ENCODE assay signal across 32 cellular contexts in the genomic region with DNA sequence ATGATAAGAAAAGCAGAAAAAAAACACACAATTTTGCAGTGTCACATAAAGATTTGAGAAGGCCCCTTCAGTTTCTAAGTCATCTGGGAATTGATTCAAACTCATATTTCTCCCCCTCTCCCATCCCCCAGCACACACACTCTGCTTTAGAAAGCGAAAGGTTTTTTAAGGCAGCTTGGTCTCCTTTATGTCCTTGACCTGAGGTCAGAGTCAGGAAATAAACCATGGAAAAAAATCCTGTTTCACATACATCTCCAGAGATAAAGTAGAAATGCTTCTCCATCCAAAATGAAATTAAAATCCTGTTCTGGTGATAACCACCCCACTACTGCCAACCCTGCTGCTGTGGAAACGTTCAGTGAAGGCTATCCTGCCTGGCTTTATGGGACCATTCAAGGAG. TPM values are rescaled to one million over a fixed set of nuclear protein-coding genes. Genes with fewer than 3 reads are reported as not detected.
"Had no signal": no experiment of that assay in that cellular context is flagged by ENCODE, and none has a peak within 500 bp of the region (broad histone marks: within the 10 kb centered on the region; RNA-seq: fewer than 3 reads in every experiment).

No MANE protein-coding gene starts in this region.

- ATAC-seq: activated CD8-positive, alpha-beta memory T cell treated with anti-CD3 and anti-CD28 coated beads, Interleukin-2, amount 10 ng/mL, durations not matched to agents 7 days and 5 days; activated naive CD8-positive, alpha-beta T cell treated with anti-CD3 and anti-CD28 coated beads, Interleukin-2, amount 50 U/mL, for 24 hours; K562; PC-3 had no signal

- H3K4me3 Mint-ChIP-seq: activated CD4-positive, alpha-beta memory T cell treated with anti-CD3 and anti-CD28 coated beads, Interleukin-2, amount 10 ng/mL, durations not matched to agents 7 days and 5 days; activated CD8-positive, alpha-beta memory T cell treated with anti-CD3 and anti-CD28 coated beads, Interleukin-2, amount 10 ng/mL, durations not matched to agents 7 days and 5 days; activated naive CD4-positive, alpha-beta T cell treated with anti-CD3 and anti-CD28 coated beads, Interleukin-2, amount 10 ng/mL, durations not matched to agents 7 days and 5 days; activated naive CD8-positive, alpha-beta T cell; activated naive CD8-positive, alpha-beta T cell treated with anti-CD3 and anti-CD28 coated beads, Interleukin-2, amount 50 U/mL, for 24 hours had no signal

- H3K27ac ChIP-seq: brain microvascular endothelial cell, WERI-Rb-1 had no signal

- H3K36me3 ChIP-seq: brain microvascular endothelial cell, Peyer's patch, WERI-Rb-1 had no signal

- H3K4me3 ChIP-seq: K562, Peyer's patch had no signal

- H3K4me1 Mint-ChIP-seq: activated CD4-positive, alpha-beta memory T cell treated with anti-CD3 and anti-CD28 coated beads, Interleukin-2, amount 10 ng/mL, durations not matched to agents 7 days and 5 days; activated CD8-positive, alpha-beta memory T cell treated with anti-CD3 and anti-CD28 coated beads, Interleukin-2, amount 10 ng/mL, durations not matched to agents 7 days and 5 days; activated naive CD4-positive, alpha-beta T cell treated with anti-CD3 and anti-CD28 coated beads, Interleukin-2, amount 10 ng/mL, durations not matched to agents 7 days and 5 days; activated naive CD8-positive, alpha-beta T cell treated with anti-CD3 and anti-CD28 coated beads, Interleukin-2, amount 50 U/mL, for 24 hours had no signal

- H3K27me3 ChIP-seq: brain microvascular endothelial cell, Peyer's patch had no signal

- H3K36me3 Mint-ChIP-seq: activated CD8-positive, alpha-beta memory T cell treated with anti-CD3 and anti-CD28 coated beads, Interleukin-2, amount 10 ng/mL, durations not matched to agents 7 days and 5 days; activated naive CD4-positive, alpha-beta T cell treated with anti-CD3 and anti-CD28 coated beads, Interleukin-2, amount 10 ng/mL, durations not matched to agents 7 days and 5 days; activated naive CD8-positive, alpha-beta T cell had no signal

- H3K27me3 Mint-ChIP-seq: activated CD4-positive, alpha-beta memory T cell treated with anti-CD3 and anti-CD28 coated beads, Interleukin-2, amount 10 ng/mL, durations not matched to agents 7 days and 5 days; activated CD8-positive, alpha-beta memory T cell treated with anti-CD3 and anti-CD28 coated beads, Interleukin-2, amount 10 ng/mL, durations not matched to agents 7 days and 5 days had no signal

- H3K27ac Mint-ChIP-seq: activated CD4-positive, alpha-beta memory T cell treated with anti-CD3 and anti-CD28 coated beads, Interleukin-2, amount 10 ng/mL, durations not matched to agents 7 days and 5 days; activated CD8-positive, alpha-beta memory T cell treated with anti-CD3 and anti-CD28 coated beads, Interleukin-2, amount 10 ng/mL, durations not matched to agents 7 days and 5 days; activated naive CD4-positive, alpha-beta T cell treated with anti-CD3 and anti-CD28 coated beads, Interleukin-2, amount 10 ng/mL, durations not matched to agents 7 days and 5 days; activated naive CD8-positive, alpha-beta T cell; activated naive CD8-positive, alpha-beta T cell treated with anti-CD3 and anti-CD28 coated beads, Interleukin-2, amount 50 U/mL, for 24 hours had no signal

- H3K9me3 ChIP-seq: Peyer's patch had no signal

- H3K4me1 ChIP-seq: Peyer's patch had no signal

- H3K9me3 Mint-ChIP-seq: activated CD4-positive, alpha-beta memory T cell treated with anti-CD3 and anti-CD28 coated beads, Interleukin-2, amount 10 ng/mL, durations not matched to agents 7 days and 5 days; activated naive CD4-positive, alpha-beta T cell treated with anti-CD3 and anti-CD28 coated beads, Interleukin-2, amount 10 ng/mL, durations not matched to agents 7 days and 5 days had no signal

- DNase-seq: activated CD4-positive, alpha-beta memory T cell treated with anti-CD3 and anti-CD28 coated beads, Interleukin-2, amount 10 ng/mL, durations not matched to agents 7 days and 5 days; activated CD4-positive, alpha-beta T cell treated with anti-CD3 and anti-CD28 coated beads for 1 hour; activated CD4-positive, alpha-beta T cell treated with anti-CD3 and anti-CD28 coated beads for 48 hours; activated CD4-positive, CD25-positive, alpha-beta regulatory T cell; activated CD8-positive, alpha-beta memory T cell treated with anti-CD3 and anti-CD28 coated beads for 24 hours; activated CD8-positive, alpha-beta memory T cell treated with anti-CD3 and anti-CD28 coated beads, Interleukin-2, amount 10 ng/mL, durations not matched to agents 7 days and 5 days; activated CD8-positive, alpha-beta memory T cell treated with anti-CD3 and anti-CD28 coated beads, Interleukin-2, amount 50 U/mL, for 48 hours; activated effector memory CD4-positive, alpha-beta T cell treated with Interleukin-2 at 50 U/mL for 16 hours; activated naive CD4-positive, alpha-beta T cell treated with anti-CD3 and anti-CD28 coated beads, Interleukin-2, amount 10 ng/mL, durations not matched to agents 7 days and 5 days; activated naive CD8-positive, alpha-beta T cell treated with anti-CD3 and anti-CD28 coated beads, Interleukin-2, amount 50 U/mL, for 24 hours; activated T-cell treated with anti-CD3 and anti-CD28 coated beads, Interleukin-2, amount 50 U/mL, for 48 hours; amniotic stem cell; aorta; brain microvascular endothelial cell; NCI-H1105 treated with DMSO at 0.1 percent for 48 hours; NCI-H1436; NCI-H1694; NCI-H1930; NCI-H2081 treated with DMSO at 0.1 percent for 48 hours; NCI-H226; NCI-H524 treated with DMSO at 0.1 percent for 48 hours; PC-3; Peyer's patch; Right ventricle myocardium superior; T1000; WERI-Rb-1 had no signal

RNA-seq across cellular contexts. Expression of gene TMEM252, which starts 52.6 kb away (rescaled TPM):
- total RNA-seq: activated CD4-positive, alpha-beta memory T cell treated with anti-CD3 and anti-CD28 coated beads, Interleukin-2, amount 10 ng/mL, durations not matched to agents 7 days and 5 days; activated CD8-positive, alpha-beta memory T cell treated with anti-CD3 and anti-CD28 coated beads, Interleukin-2, amount 10 ng/mL, durations not matched to agents 7 days and 5 days; aorta; K562; M059J; NCI-H460; PC-3; Right ventricle myocardium superior; T-helper 1 cell treated with Interleukin-12 subunit alpha and Interleukin-12 subunit beta and Interleukin-4 antibody, amounts not matched to agents 30 ng/mL and 1 ng/mL, for 36 hours; T-helper 2 cell treated with Interferon-gamma antibody and Interleukin-4, amounts not matched to agents 100 ng/mL and 5 ng/mL, for 36 hours had no signal
- polyA plus RNA-seq: K562 had no signal
